In the genomic region with DNA sequence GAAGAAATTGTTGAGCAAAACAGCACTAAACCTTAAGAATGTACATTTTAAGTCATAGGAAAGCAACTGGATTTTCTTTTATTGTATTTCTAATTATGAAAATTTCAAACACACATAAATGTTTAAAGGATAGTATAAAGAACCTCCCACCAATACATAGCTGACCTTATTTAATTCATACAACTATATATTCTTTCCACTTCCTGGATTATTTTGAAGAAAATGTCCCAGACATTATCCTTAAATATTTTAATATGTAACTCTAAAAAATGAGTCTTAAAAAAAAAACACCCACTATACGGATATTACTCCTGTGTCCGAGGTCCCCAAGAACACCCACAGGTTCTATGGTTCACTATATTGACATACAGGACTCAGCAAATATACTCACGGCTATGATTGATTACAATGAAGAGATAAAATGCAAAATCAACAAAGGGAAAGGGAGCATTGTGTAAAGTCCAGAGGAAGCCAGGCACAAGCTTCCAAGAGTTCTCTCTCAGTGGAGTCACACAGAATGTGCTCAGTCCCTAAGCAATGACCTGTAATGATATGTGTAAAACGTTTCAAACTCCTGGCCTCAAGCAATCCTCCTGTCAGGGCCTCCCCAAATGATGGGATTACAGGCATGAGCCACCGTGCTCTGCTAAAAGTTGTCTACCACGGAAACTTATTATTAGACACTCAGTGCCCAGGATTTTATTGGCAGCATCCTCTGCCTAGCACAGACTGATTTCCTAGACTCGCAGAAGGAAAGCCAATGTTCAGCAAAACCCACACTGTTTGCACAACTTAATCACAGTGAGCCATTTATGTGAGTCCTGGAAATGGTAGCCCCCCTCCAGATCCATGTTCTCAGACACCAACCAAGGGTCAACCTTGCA, we compare ENCODE assay signal across 1 cellular context.
TF ChIP-seq lines count a peak whose summit lies in the region.

No MANE protein-coding gene starts in this region.

TF ChIP-seq in GM23338, 12 proteins besides CTCF, POLR2A, EP300 and RAD21:
- TF ChIP-seq, protein P1, sequence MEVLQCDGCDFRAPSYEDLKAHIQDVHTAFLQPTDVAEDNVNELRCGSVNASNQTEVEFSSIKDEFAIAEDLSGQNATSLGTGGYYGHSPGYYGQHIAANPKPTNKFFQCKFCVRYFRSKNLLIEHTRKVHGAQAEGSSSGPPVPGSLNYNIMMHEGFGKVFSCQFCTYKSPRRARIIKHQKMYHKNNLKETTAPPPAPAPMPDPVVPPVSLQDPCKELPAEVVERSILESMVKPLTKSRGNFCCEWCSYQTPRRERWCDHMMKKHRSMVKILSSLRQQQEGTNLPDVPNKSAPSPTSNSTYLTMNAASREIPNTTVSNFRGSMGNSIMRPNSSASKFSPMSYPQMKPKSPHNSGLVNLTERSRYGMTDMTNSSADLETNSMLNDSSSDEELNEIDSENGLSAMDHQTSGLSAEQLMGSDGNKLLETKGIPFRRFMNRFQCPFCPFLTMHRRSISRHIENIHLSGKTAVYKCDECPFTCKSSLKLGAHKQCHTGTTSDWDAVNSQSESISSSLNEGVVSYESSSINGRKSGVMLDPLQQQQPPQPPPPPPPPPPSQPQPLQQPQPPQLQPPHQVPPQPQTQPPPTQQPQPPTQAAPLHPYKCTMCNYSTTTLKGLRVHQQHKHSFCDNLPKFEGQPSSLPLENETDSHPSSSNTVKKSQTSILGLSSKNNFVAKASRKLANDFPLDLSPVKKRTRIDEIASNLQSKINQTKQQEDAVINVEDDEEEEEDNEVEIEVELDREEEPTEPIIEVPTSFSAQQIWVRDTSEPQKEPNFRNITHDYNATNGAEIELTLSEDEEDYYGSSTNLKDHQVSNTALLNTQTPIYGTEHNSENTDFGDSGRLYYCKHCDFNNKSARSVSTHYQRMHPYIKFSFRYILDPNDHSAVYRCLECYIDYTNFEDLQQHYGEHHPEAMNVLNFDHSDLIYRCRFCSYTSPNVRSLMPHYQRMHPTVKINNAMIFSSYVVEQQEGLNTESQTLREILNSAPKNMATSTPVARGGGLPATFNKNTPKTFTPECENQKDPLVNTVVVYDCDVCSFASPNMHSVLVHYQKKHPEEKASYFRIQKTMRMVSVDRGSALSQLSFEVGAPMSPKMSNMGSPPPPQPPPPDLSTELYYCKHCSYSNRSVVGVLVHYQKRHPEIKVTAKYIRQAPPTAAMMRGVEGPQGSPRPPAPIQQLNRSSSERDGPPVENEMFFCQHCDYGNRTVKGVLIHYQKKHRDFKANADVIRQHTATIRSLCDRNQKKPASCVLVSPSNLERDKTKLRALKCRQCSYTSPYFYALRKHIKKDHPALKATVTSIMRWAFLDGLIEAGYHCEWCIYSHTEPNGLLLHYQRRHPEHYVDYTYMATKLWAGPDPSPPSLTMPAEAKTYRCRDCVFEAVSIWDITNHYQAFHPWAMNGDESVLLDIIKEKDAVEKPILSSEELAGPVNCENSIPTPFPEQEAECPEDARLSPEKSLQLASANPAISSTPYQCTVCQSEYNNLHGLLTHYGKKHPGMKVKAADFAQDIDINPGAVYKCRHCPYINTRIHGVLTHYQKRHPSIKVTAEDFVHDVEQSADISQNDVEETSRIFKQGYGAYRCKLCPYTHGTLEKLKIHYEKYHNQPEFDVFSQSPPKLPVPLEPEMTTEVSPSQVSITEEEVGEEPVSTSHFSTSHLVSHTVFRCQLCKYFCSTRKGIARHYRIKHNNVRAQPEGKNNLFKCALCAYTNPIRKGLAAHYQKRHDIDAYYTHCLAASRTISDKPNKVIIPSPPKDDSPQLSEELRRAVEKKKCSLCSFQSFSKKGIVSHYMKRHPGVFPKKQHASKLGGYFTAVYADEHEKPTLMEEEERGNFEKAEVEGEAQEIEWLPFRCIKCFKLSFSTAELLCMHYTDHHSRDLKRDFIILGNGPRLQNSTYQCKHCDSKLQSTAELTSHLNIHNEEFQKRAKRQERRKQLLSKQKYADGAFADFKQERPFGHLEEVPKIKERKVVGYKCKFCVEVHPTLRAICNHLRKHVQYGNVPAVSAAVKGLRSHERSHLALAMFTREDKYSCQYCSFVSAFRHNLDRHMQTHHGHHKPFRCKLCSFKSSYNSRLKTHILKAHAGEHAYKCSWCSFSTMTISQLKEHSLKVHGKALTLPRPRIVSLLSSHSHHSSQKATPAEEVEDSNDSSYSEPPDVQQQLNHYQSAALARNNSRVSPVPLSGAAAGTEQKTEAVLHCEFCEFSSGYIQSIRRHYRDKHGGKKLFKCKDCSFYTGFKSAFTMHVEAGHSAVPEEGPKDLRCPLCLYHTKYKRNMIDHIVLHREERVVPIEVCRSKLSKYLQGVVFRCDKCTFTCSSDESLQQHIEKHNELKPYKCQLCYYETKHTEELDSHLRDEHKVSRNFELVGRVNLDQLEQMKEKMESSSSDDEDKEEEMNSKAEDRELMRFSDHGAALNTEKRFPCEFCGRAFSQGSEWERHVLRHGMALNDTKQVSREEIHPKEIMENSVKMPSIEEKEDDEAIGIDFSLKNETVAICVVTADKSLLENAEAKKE (CRISPR knock-in tag; IDR thresholded peaks at IDR 0.05): no peak
- TF ChIP-seq, protein P2, sequence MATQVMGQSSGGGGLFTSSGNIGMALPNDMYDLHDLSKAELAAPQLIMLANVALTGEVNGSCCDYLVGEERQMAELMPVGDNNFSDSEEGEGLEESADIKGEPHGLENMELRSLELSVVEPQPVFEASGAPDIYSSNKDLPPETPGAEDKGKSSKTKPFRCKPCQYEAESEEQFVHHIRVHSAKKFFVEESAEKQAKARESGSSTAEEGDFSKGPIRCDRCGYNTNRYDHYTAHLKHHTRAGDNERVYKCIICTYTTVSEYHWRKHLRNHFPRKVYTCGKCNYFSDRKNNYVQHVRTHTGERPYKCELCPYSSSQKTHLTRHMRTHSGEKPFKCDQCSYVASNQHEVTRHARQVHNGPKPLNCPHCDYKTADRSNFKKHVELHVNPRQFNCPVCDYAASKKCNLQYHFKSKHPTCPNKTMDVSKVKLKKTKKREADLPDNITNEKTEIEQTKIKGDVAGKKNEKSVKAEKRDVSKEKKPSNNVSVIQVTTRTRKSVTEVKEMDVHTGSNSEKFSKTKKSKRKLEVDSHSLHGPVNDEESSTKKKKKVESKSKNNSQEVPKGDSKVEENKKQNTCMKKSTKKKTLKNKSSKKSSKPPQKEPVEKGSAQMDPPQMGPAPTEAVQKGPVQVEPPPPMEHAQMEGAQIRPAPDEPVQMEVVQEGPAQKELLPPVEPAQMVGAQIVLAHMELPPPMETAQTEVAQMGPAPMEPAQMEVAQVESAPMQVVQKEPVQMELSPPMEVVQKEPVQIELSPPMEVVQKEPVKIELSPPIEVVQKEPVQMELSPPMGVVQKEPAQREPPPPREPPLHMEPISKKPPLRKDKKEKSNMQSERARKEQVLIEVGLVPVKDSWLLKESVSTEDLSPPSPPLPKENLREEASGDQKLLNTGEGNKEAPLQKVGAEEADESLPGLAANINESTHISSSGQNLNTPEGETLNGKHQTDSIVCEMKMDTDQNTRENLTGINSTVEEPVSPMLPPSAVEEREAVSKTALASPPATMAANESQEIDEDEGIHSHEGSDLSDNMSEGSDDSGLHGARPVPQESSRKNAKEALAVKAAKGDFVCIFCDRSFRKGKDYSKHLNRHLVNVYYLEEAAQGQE (IDR thresholded peaks at IDR 0.05; ENCODE audit: unreplicated experiment): no peak
- TF ChIP-seq JUNB (IDR thresholded peaks at IDR 0.05; ENCODE audit: unreplicated experiment): no peak
- TF ChIP-seq ZNF114 (CRISPR knock-in tag; IDR thresholded peaks at IDR 0.05): no peak
